8 cellular contexts compared by ENCODE assay signal in genomic region chr5:119323630-119324000, GRCh38. TPM values are rescaled to one million over a fixed set of nuclear protein-coding genes. Genes with fewer than 3 reads are reported as not detected.
DNase-seq lines count a peak whose midpoint lies in the region; ATAC-seq and TF ChIP-seq lines count a peak whose summit lies in the region.

No MANE protein-coding gene starts in this region.

- no peak overlapping the region for H3K4me3 ChIP-seq in SJSA1
- H3K4me3 ChIP-seq in transverse colon: no peak overlapping the region

- no peaks in the 10 kb centered on the region for H3K9me3 Mint-ChIP-seq in activated T-cell treated with anti-CD3 and anti-CD28 coated beads, Interleukin-2, amount 50 U/mL, for 72 hours

- no peak for TF ChIP-seq EP300 in transverse colon (IDR thresholded peaks at IDR 0.05; ENCODE audit: low read depth)

- peak overlapping the region; percentile 93 for H3K27ac Mint-ChIP-seq in activated T-cell treated with anti-CD3 and anti-CD28 coated beads, Interleukin-2, amount 50 U/mL, for 72 hours

- peaks cover 100% of the 10 kb centered on the region for H3K4me1 Mint-ChIP-seq in activated T-cell treated with anti-CD3 and anti-CD28 coated beads, Interleukin-2, amount 50 U/mL, for 72 hours (ENCODE audit: low read depth)

- peak overlapping the region; percentile 82 for H3K27ac ChIP-seq in SJSA1
- H3K27ac ChIP-seq in foreskin keratinocyte: peak overlapping the region; percentile 96
- H3K27ac ChIP-seq in transverse colon: peak overlapping the region; percentile 25 to 56 (median 40)

- in situ Hi-C loops in transverse colon (cut with MboI; ENCODE audit: low pct_ligation_motif_present in 1 of 4, low pct_unique_long_range_greater_than_20kb in 1 of 4, low sequenced_read_pairs in 3 of 4): no loop called here

- intact Hi-C loops in transverse colon (cut with DNase I; ENCODE audit: low total_unique reads): loop anchor here (10.0 kb wide), 1 partner anchor 49 kb away; no protein-coding TSS in a partner anchor

- H3K27me3 Mint-ChIP-seq in activated T-cell treated with anti-CD3 and anti-CD28 coated beads, Interleukin-2, amount 50 U/mL, for 72 hours (ENCODE audit: low read depth): no peaks in the 10 kb centered on the region

- peak overlapping the region; percentile 69 to 81 for H3K4me3 Mint-ChIP-seq in activated T-cell treated with anti-CD3 and anti-CD28 coated beads, Interleukin-2, amount 50 U/mL, for 72 hours

- TF ChIP-seq POLR2A in transverse colon (IDR thresholded peaks at IDR 0.05): no peak

- H3K36me3 ChIP-seq in SJSA1 (no peaks in the 10 kb centered on the region), transverse colon (no peaks in the 10 kb centered on the region)

- H3K4me1 ChIP-seq in SJSA1 (replicated peaks) (peaks cover 49% of the 10 kb centered on the region), foreskin keratinocyte (peaks cover 29% of the 10 kb centered on the region), transverse colon (peaks cover 0 to 40% (median 13%) of the 10 kb centered on the region in 4 donors)

- peaks cover 0 to 1% of the 10 kb centered on the region in 2 donors for H3K36me3 Mint-ChIP-seq in activated T-cell treated with anti-CD3 and anti-CD28 coated beads, Interleukin-2, amount 50 U/mL, for 72 hours (ENCODE audit: insufficient read depth in 2 of 2)

- TF ChIP-seq CTCF in foreskin keratinocyte (conservative IDR thresholded peaks at IDR 0.05) (no peak), transverse colon (IDR thresholded peaks at IDR 0.05) (no peak)

- H3K27me3 ChIP-seq in SJSA1 (replicated peaks) (no peaks in the 10 kb centered on the region), foreskin keratinocyte (no peaks in the 10 kb centered on the region), transverse colon (no peaks in the 10 kb centered on the region)

- ATAC-seq in activated T-cell treated with anti-CD3 and anti-CD28 coated beads, Interleukin-2, amount 50 U/mL, for 72 hours (replicated peaks in 1 of 2): no peak
- ATAC-seq in foreskin keratinocyte (peak; percentile 72), GM18907 (IDR thresholded peaks at IDR 0.05; ENCODE audit: unreplicated experiment) (no peak)

- H3K9me3 ChIP-seq in SJSA1 (replicated peaks): no peaks in the 10 kb centered on the region
- no peaks in the 10 kb centered on the region for H3K9me3 ChIP-seq in transverse colon

- DNase-seq in activated T-cell treated with anti-CD3 and anti-CD28 coated beads, Interleukin-2, amount 50 U/mL, for 72 hours: no peak
- DNase-seq in activated T-cell treated with anti-CD3 and anti-CD28 coated beads, Interleukin-2, amount 50 U/mL, for 1 hour: no peak
- DNase-seq in SJSA1 (ENCODE audit: low read depth in 1 of 2, low spot score in 2 of 2) (no peak), foreskin keratinocyte (peak; percentile 77 to 87), transverse colon (no peak), MV-4-11 (lab: John Stamatoyannopoulos, UW) (no peak)
- no peak for DNase-seq in activated CD4-positive, CD25-positive, alpha-beta regulatory T cell treated with anti-CD3 and anti-CD28 coated beads, Interleukin-2, amount 50 U/mL, for 72 hours

RNA-seq across cellular contexts. Expression of gene TNFAIP8, which starts 32.2 kb away (rescaled TPM):
- total RNA-seq in activated T-cell treated with anti-CD3 and anti-CD28 coated beads, Interleukin-2, amount 50 U/mL, for 72 hours: 100 to 1,000 TPM; 117 to 137 TPM
- total RNA-seq in SJSA1 (2014; rRNA removed; shearing (Covaris generic)): 25.4 and 32.1 TPM in 2 replicates
- total RNA-seq in foreskin keratinocyte (17.1 and 19.4 TPM in 2 replicates), transverse colon (10 to 100 TPM in 3 of 4 donors, 1 to 10 TPM in 1; 9.8 to 28.1 (median 22.5) TPM)
- 7.6 and 8.2 TPM in 2 replicates for polyA plus RNA-seq in foreskin keratinocyte

Comparison
In these comparisons a context has a peak if more than half of its experiments do, and no peak if none do; other contexts are left out.
1. DNase-seq: peak in foreskin keratinocyte (2 of 2); none in activated T-cell treated with anti-CD3 and anti-CD28 coated beads, Interleukin-2, amount 50 U/mL, for 72 hours (0 of 2), activated T-cell treated with anti-CD3 and anti-CD28 coated beads, Interleukin-2, amount 50 U/mL, for 1 hour (single experiment), SJSA1 (0 of 2), transverse colon (single experiment), activated CD4-positive, CD25-positive, alpha-beta regulatory T cell treated with anti-CD3 and anti-CD28 coated beads, Interleukin-2, amount 50 U/mL, for 72 hours (single experiment) and MV-4-11 (single experiment).
2. H3K27ac ChIP-seq: peak in every context shown above with its lines; median percentile 96 in foreskin keratinocyte; 82 in SJSA1; 40 in transverse colon.